Comparison of ENCODE assay signal across 1 cellular context in the genomic region with DNA sequence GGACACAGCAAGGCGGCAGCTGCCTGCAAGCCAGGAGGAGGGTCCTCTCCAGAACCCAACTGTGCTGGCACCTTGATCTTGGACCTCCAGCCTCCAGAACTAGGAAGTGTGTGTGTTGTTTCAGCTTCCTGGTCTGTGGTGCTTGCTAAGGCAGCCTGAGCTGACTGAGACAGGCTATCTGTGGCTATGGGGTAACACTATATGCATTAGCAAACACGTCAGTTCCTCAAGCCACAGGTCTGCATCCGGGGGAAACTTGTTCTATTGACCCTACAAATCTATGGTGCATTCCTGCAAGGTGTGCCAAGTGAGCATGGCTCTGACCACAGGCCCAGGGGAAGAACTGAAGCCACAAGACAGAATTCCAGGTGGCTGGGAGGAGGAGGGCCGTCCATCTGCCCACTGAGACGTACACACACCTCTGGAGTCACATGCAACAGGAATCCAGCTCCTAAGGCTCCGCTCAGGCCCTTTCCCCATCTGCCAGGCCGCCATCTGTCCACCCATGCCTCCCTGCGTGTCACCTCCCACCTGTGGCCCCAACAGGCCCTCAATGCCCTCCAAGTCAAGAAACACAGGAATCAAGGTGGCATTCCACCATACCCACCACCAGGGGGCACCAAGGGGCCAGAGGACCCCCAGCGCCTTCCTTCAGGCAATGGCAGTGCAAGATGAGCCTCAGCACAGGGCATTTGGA.
TF ChIP-seq lines count a peak whose summit lies in the region.

No MANE protein-coding gene starts in this region.

TF ChIP-seq in HepG2, 621 proteins besides CTCF, POLR2A, EP300 and RAD21 (continued from another document):
- TF ChIP-seq, protein P1, sequence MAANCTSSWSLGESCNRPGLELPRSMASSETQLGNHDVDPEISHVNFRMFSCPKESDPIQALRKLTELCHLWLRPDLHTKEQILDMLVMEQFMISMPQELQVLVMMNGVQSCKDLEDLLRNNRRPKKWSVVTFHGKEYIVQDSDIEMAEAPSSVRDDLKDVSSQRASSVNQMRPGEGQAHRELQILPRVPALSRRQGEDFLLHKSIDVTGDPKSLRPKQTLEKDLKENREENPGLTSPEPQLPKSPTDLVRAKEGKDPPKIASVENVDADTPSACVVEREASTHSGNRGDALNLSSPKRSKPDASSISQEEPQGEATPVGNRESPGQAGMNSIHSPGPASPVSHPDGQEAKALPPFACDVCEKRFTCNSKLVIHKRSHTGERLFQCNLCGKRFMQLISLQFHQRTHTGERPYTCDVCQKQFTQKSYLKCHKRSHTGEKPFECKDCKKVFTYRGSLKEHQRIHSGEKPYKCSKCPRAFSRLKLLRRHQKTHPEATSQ (CRISPR knock-in tag; IDR thresholded peaks at IDR 0.05; ENCODE audit: borderline replicate concordance): no peak
- no peak for TF ChIP-seq ZSCAN22 (CRISPR knock-in tag; IDR thresholded peaks at IDR 0.05)
- no peak for TF ChIP-seq HMG20B (CRISPR knock-in tag; conservative IDR thresholded peaks at IDR 0.05)
- no peak for TF ChIP-seq MLLT10 (CRISPR knock-in tag; IDR thresholded peaks at IDR 0.05)
- TF ChIP-seq ZHX1 (CRISPR knock-in tag; IDR thresholded peaks at IDR 0.05; ENCODE audit: low read depth): no peak
- no peak for TF ChIP-seq MAZ (IDR thresholded peaks at IDR 0.05; ENCODE audit: borderline replicate concordance, low read depth, low read length)
- TF ChIP-seq MAZ (CRISPR knock-in tag; IDR thresholded peaks at IDR 0.05; ENCODE audit: low read depth): peak; percentile 35; the same call in 1 of the 2 replicates
- no peak for TF ChIP-seq GATAD1 (CRISPR knock-in tag; IDR thresholded peaks at IDR 0.05)
- TF ChIP-seq ZNF496 (CRISPR knock-in tag; IDR thresholded peaks at IDR 0.05; ENCODE audit: insufficient replicate concordance): no peak
- TF ChIP-seq ZNF605 (CRISPR knock-in tag; IDR thresholded peaks at IDR 0.05): no peak
- no peak for TF ChIP-seq GABPA (IDR thresholded peaks at IDR 0.05; ENCODE audit: low read depth, low read length)
- TF ChIP-seq GABPA (CRISPR knock-in tag; IDR thresholded peaks at IDR 0.05; ENCODE audit: low read depth): no peak
- TF ChIP-seq NR3C1 (CRISPR knock-in tag; IDR thresholded peaks at IDR 0.05): no peak
